23 cellular contexts compared by ENCODE assay signal in the genomic region with DNA sequence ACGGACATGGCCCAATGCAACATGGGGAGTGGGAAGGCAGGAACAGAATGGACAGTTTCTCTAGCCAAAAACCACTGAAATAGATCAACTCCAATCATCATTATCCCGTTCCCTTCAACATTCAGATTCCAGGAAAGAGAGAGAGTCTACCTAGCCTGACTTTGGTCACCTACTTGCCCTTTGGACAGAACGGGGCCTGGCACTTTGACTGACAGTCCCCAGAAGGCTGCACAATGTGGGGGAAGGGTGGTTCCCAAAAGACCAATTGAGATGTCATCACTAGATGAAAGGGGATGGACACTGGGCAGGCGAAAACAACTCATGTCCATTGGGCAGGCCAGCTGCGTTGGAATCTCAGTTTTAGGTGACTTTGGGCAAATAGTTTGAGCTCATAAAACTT.
"Had no signal": no experiment of that assay in that cellular context is flagged by ENCODE, and none has a peak within 500 bp of the region (broad histone marks: within the 10 kb centered on the region; RNA-seq: fewer than 3 reads in every experiment).

No MANE protein-coding gene starts in this region.

- H3K27ac Mint-ChIP-seq: mesothelial cell of epicardium had no signal

- H3K27ac ChIP-seq: coronary artery, dorsolateral prefrontal cortex, esophagus squamous epithelium, gastrocnemius medialis, heart right ventricle, left ventricle myocardium inferior, lower lobe of right lung had no signal

- H3K36me3 Mint-ChIP-seq: mesothelial cell of epicardium had no signal

- ATAC-seq: gastrocnemius medialis, heart right ventricle, left cardiac atrium, lower lobe of right lung, mucosa of descending colon had no signal

- H3K4me3 ChIP-seq: coronary artery, dorsolateral prefrontal cortex, esophagus squamous epithelium, gastrocnemius medialis, heart right ventricle, left ventricle myocardium inferior, lower lobe of right lung, mucosa of descending colon had no signal

- H3K27me3 ChIP-seq: gastrocnemius medialis had no signal

- FAIRE-seq: colon, endothelial cell of umbilical vein, islet of Langerhans, keratinocyte had no signal

- H3K9me3 ChIP-seq: esophagus squamous epithelium, gastrocnemius medialis, heart right ventricle, left ventricle myocardium inferior, lower lobe of right lung, mucosa of descending colon had no signal

- H3K4me1 ChIP-seq: esophagus squamous epithelium, gastrocnemius medialis, heart right ventricle, left ventricle myocardium inferior, lower lobe of right lung had no signal

- DNase-seq: dermis blood vessel endothelial cell; dorsolateral prefrontal cortex; effector CD4-positive, alpha-beta T cell; effector memory CD4-positive, alpha-beta T cell; esophagus squamous epithelium; foreskin fibroblast; foreskin melanocyte; gastrocnemius medialis; glutamatergic neuron; head of caudate nucleus; heart right ventricle; hippocampal formation; left cardiac atrium; left ventricle myocardium inferior; lower lobe of right lung; mesenchymal stem cell; mucosa of descending colon had no signal

- H3K9me3 Mint-ChIP-seq: mesothelial cell of epicardium had no signal

- H3K4me3 Mint-ChIP-seq: mesothelial cell of epicardium had no signal

- H3K36me3 ChIP-seq: esophagus squamous epithelium, gastrocnemius medialis, heart right ventricle, left ventricle myocardium inferior, lower lobe of right lung had no signal

- H3K4me1 Mint-ChIP-seq: mesothelial cell of epicardium had no signal
